ENCODE assay signal across 9 cellular contexts in genomic region chr7:151429555-151430331, GRCh38. TPM values are rescaled to one million over a fixed set of nuclear protein-coding genes. Genes with fewer than 3 reads are reported as not detected.
DNase-seq lines count a peak whose midpoint lies in the region; ATAC-seq and TF ChIP-seq lines count a peak whose summit lies in the region.
"Had no signal": no experiment of that assay in that cellular context is flagged by ENCODE, and none has a peak within 500 bp of the region (broad histone marks: within the 10 kb centered on the region; RNA-seq: fewer than 3 reads in every experiment).

No MANE protein-coding gene starts in this region.

- ATAC-seq in HG03045 (IDR thresholded peaks at IDR 0.05; ENCODE audit: unreplicated experiment) (no peak), HG02798 (IDR thresholded peaks at IDR 0.05; ENCODE audit: poor library complexity, unreplicated experiment) (no peak)

- CTCF ChIA-PET in MCF 10A (lab: Yijun Ruan, JAX) (interaction anchor here (0.5 to 1.1 kb wide), 2 partner anchors 63 to 113 kb away, joined by 3 to 9 read pairs; no protein-coding TSS in a partner anchor), mammary epithelial cell (lab: Charles Lee; ENCODE audit: low non-redundant PET) (no interaction called here)

- H3K27me3 Mint-ChIP-seq in MCF 10A (ENCODE audit: insufficient read depth, unreplicated experiment), result no peaks in the 10 kb centered on the region

- peaks cover 23% of the 10 kb centered on the region for H3K4me1 ChIP-seq in mammary epithelial cell (ENCODE audit: insufficient read depth, low read length)
- H3K4me1 ChIP-seq in ovary (ENCODE audit: insufficient read depth), result peaks cover 5% of the 10 kb centered on the region

- no peak overlapping the region for H3K4me2 ChIP-seq in mammary epithelial cell (ENCODE audit: insufficient read depth, low read depth, low read length)

- H3K9me3 ChIP-seq in mammary epithelial cell (replicated peaks; ENCODE audit: insufficient read depth, low read length) (no peaks in the 10 kb centered on the region), ovary (no peaks in the 10 kb centered on the region)

- no TSS peak for BruUV-seq in MCF 10A (replicated peaks; lab: Mats Ljungman, UMichigan)
- no TSS peak for BruUV-seq in mammary epithelial cell (replicated peaks; lab: Mats Ljungman, UMichigan)

- peak; percentile 71 for DNase-seq in MCF 10A (ENCODE audit: unreplicated experiment)
- no peak for DNase-seq in mammary epithelial cell
- DNase-seq in NCI-H2196 (lab: John Stamatoyannopoulos, UW; ENCODE audit: unreplicated experiment), result peak; percentile 40
- peak; percentile 39 for DNase-seq in activated naive CD4-positive, alpha-beta T cell treated with anti-CD3 and anti-CD28 coated beads, Interleukin-2, amount 50 U/mL, for 16 hours
- DNase-seq in ovary, result peak in 3 of 5 donors; percentile 9 to 33 (median 19)
- no peak for DNase-seq in retina

- no peak overlapping the region for H3K9ac ChIP-seq in mammary epithelial cell (ENCODE audit: insufficient read depth, low read length)

- in situ Hi-C loops in mammary epithelial cell (cut with MboI; ENCODE audit: low sequenced_read_pairs in 2 of 2), result no loop called here

- H3K27ac Mint-ChIP-seq in MCF 10A (ENCODE audit: low read depth, unreplicated experiment), result no peak overlapping the region

- WGBS in mammary epithelial cell (ENCODE audit: low coverage, missing lambda C conversion rate), result 36% methylated on average over 10 of the region's 10 CpGs
- 73 to 77% (median 74%) methylated on average over 10 of the region's 10 CpGs for WGBS in ovary, 3 donors

- H3K27ac ChIP-seq in mammary epithelial cell (ENCODE audit: insufficient read depth, low read depth, low read length) (no peak overlapping the region), ovary (peak overlapping the region in 1 of 2 donors; percentile 58)

- no peak for TF ChIP-seq CTCF in MCF 10A (IDR thresholded peaks at IDR 0.05; ENCODE audit: unreplicated experiment)
- no peak for TF ChIP-seq CTCF in mammary epithelial cell (conservative IDR thresholded peaks at IDR 0.05 in 1 of 2, IDR thresholded peaks at IDR 0.05 in 1 of 2; ENCODE audit: extremely low read depth in 1 of 2, insufficient read depth in 1 of 2, low read depth in 1 of 2, low read length in 2 of 2)
- TF ChIP-seq CTCF in ovary (IDR thresholded peaks at IDR 0.05), result no peak

- H3K4me1 Mint-ChIP-seq in MCF 10A (ENCODE audit: insufficient read depth, unreplicated experiment), result peaks cover 14% of the 10 kb centered on the region

- no peaks in the 10 kb centered on the region for H3K36me3 Mint-ChIP-seq in MCF 10A (ENCODE audit: insufficient read depth, unreplicated experiment)

- intact Hi-C loops in MCF 10A (cut with micrococcal nuclease), result no loop called here
- intact Hi-C loops in mammary epithelial cell (cut with micrococcal nuclease), result no loop called here
- intact Hi-C loops in ovary (cut with DNase I), result no loop called here

- H3K27me3 ChIP-seq in mammary epithelial cell (ENCODE audit: insufficient read depth, low read length) (no peaks in the 10 kb centered on the region), ovary (no peaks in the 10 kb centered on the region)

- H3K4me3 ChIP-seq in mammary epithelial cell (replicated peaks in 1 of 3; ENCODE audit: insufficient read depth in 1 of 3, low read depth in 2 of 3, low read length in 3 of 3), result no peak overlapping the region
- H3K4me3 ChIP-seq in ovary, result no peak overlapping the region

- no peak overlapping the region for H2AFZ ChIP-seq in mammary epithelial cell (ENCODE audit: low read depth, low read length)

- TF ChIP-seq POLR2A in ovary (IDR thresholded peaks at IDR 0.05), result no peak

- dilution Hi-C loops in mammary epithelial cell (cut with HindIII; ENCODE audit: low sequenced_read_pairs), result no loop called here

- POLR2A ChIA-PET in MCF 10A (lab: Yijun Ruan, JAX), result no interaction called here

- H3K4me3 Mint-ChIP-seq in MCF 10A (ENCODE audit: unreplicated experiment), result no peak overlapping the region

- TF ChIP-seq EP300 in ovary (IDR thresholded peaks at IDR 0.05), result no peak

- H4K20me1 ChIP-seq in mammary epithelial cell (ENCODE audit: insufficient read depth, low read length), result no peaks in the 10 kb centered on the region

- no peaks in the 10 kb centered on the region for H3K9me3 Mint-ChIP-seq in MCF 10A (ENCODE audit: unreplicated experiment)

- no peaks in the 10 kb centered on the region for H3K36me3 ChIP-seq in mammary epithelial cell (ENCODE audit: insufficient read depth, low read length)
- no peaks in the 10 kb centered on the region for H3K36me3 ChIP-seq in ovary

- no peaks in the 10 kb centered on the region for H3K79me2 ChIP-seq in mammary epithelial cell (ENCODE audit: insufficient read depth, low read length)

RNA-seq across cellular contexts. Expression of gene CRYGN, which starts 10.2 kb away (rescaled TPM):
- total RNA-seq in MCF 10A (2022) (not detected in 2 replicates), mammary epithelial cell (not detected), ovary (1 to 10 TPM in 2 of 7 donors, under 1 TPM in 3, not detected in 2; 0.43 to 2.3 (median 0.95) TPM)
- polyA plus RNA-seq in mammary epithelial cell (not detected), ovary (under 1 TPM; 0.24 to 0.53 TPM)
- polyA minus RNA-seq in mammary epithelial cell, result not detected
- total RNA-seq: T-helper 1 cell treated with Interleukin-12 subunit alpha and Interleukin-12 subunit beta and Interleukin-4 antibody, amounts not matched to agents 30 ng/mL and 1 ng/mL, for 36 hours had no signal

RNA-seq across cellular contexts. Expression of gene WDR86, which starts 19.9 kb away (rescaled TPM):
- total RNA-seq in MCF 10A (2022) (not detected in 2 replicates), mammary epithelial cell (10 to 100 TPM in 1 of 2 donors, not detected in 1; 19.5 TPM), ovary (10 to 100 TPM in 5 of 7 donors, 1 to 10 TPM in 2; 1.2 to 43.4 (median 19.4) TPM)
- polyA plus RNA-seq in mammary epithelial cell (not detected), ovary (1 to 10 TPM in 1 of 2 donors, under 1 TPM in 1; 0.77 to 3.1 TPM)
- not detected for polyA minus RNA-seq in mammary epithelial cell
- total RNA-seq: T-helper 1 cell treated with Interleukin-12 subunit alpha and Interleukin-12 subunit beta and Interleukin-4 antibody, amounts not matched to agents 30 ng/mL and 1 ng/mL, for 36 hours had no signal

Comparison
In these comparisons a context has a peak if more than half of its experiments do, and no peak if none do; other contexts are left out.
1. DNase-seq: peak in MCF 10A (single experiment), NCI-H2196 (single experiment), activated naive CD4-positive, alpha-beta T cell treated with anti-CD3 and anti-CD28 coated beads, Interleukin-2, amount 50 U/mL, for 16 hours (single experiment) and ovary (3 of 5); none in mammary epithelial cell (single experiment) and retina (single experiment).